1 cellular context compared by ENCODE assay signal in genomic region chrX:136768469-136769084, GRCh38.
A peak's percentile ranks its signal among the peaks of the same experiment; 100 is the strongest.
TF ChIP-seq lines count a peak whose summit lies in the region.

No MANE protein-coding gene starts in this region.

TF ChIP-seq in HEK293, 187 proteins besides CTCF, POLR2A, EP300 and RAD21 (continued from another document):
- TF ChIP-seq ZBTB44 (tag by site-specific recombination; IDR thresholded peaks at IDR 0.05): peak; percentile 13; the same call in 1 of the 2 replicates
- no peak for TF ChIP-seq ZNF580 (tag by site-specific recombination; IDR thresholded peaks at IDR 0.05)
- peak; percentile 10; the same call in 1 of the 2 replicates for TF ChIP-seq ZNF518A (tag by site-specific recombination; conservative IDR thresholded peaks at IDR 0.05; ENCODE audit: low read depth)
- TF ChIP-seq SP2 (tag by site-specific recombination; IDR thresholded peaks at IDR 0.05): peak; percentile 56
- peak; percentile 86 for TF ChIP-seq ZBTB17 (tag by site-specific recombination; IDR thresholded peaks at IDR 0.05)
- TF ChIP-seq PRDM1 (tag by site-specific recombination; IDR thresholded peaks at IDR 0.05): peak; percentile 98
- TF ChIP-seq YY2 (tag by site-specific recombination; IDR thresholded peaks at IDR 0.05): no peak
- peak; percentile 78 for TF ChIP-seq ZNF341 (tag by site-specific recombination; IDR thresholded peaks at IDR 0.05; ENCODE audit: low read depth)
- peak; percentile 63 for TF ChIP-seq ZFHX2 (tag by site-specific recombination; conservative IDR thresholded peaks at IDR 0.05)
- 0 out of 2 replicates have a peak, but pooled peaks have one; percentile 39 for TF ChIP-seq ZSCAN30 (tag by site-specific recombination; IDR thresholded peaks at IDR 0.05)
